ENCODE assay signal across 17 cellular contexts in genomic region chr1:117970251-117970650, GRCh38.
"Had no signal": no experiment of that assay in that cellular context is flagged by ENCODE, and none has a peak within 500 bp of the region (broad histone marks: within the 10 kb centered on the region; RNA-seq: fewer than 3 reads in every experiment).

No MANE protein-coding gene starts in this region.

- H3K9me3 ChIP-seq: stomach, testis had no signal

- H3K4me1 Mint-ChIP-seq: activated CD4-positive, alpha-beta T cell treated with anti-CD3 and anti-CD28 coated beads, Interleukin-2, amount 10 ng/mL, durations not matched to agents 7 days and 5 days; activated naive CD8-positive, alpha-beta T cell treated with anti-CD3 and anti-CD28 coated beads for 36 hours; central memory CD8-positive, alpha-beta T cell had no signal

- H3K4me1 ChIP-seq: testis had no signal

- H3K9me3 Mint-ChIP-seq: activated CD4-positive, alpha-beta T cell treated with anti-CD3 and anti-CD28 coated beads, Interleukin-2, amount 10 ng/mL, durations not matched to agents 7 days and 5 days; activated naive CD8-positive, alpha-beta T cell treated with anti-CD3 and anti-CD28 coated beads for 36 hours; central memory CD8-positive, alpha-beta T cell; natural killer cell treated with Interleukin-12 subunit alpha and Interleukin-12 subunit beta and Interleukin-15 and Interleukin-18, amount 100 ng/mL, for 72 hours had no signal

- ATAC-seq: natural killer cell treated with Interleukin-12 subunit alpha and Interleukin-12 subunit beta and Interleukin-15 and Interleukin-18, amount 100 ng/mL, for 72 hours had no signal

- H3K27me3 ChIP-seq: brain microvascular endothelial cell, stomach, testis had no signal

- H3K36me3 ChIP-seq: brain microvascular endothelial cell, stomach had no signal

- DNase-seq: activated CD4-positive, alpha-beta T cell treated with anti-CD3 and anti-CD28 coated beads, Interleukin-2, amount 10 ng/mL, durations not matched to agents 7 days and 5 days; activated CD8-positive, alpha-beta memory T cell treated with anti-CD3 and anti-CD28 coated beads for 24 hours; activated gamma-delta T cell treated with Interleukin-2 at 50 U/mL for 16 hours; activated naive CD8-positive, alpha-beta T cell treated with anti-CD3 and anti-CD28 coated beads for 36 hours; brain microvascular endothelial cell; effector CD4-positive, alpha-beta T cell; foreskin fibroblast; glutamatergic neuron; kidney glomerular epithelial cell; mesendoderm; stimulated activated CD4-positive, alpha-beta T cell treated with anti-CD3 and anti-CD28 coated beads, Interleukin-12 subunit alpha, Interleukin-12 subunit beta, amount 100 ng/mL, for 4 hours; stimulated activated CD4-positive, alpha-beta T cell treated with anti-CD3 and anti-CD28 coated beads, Interleukin-2, amount 100 ng/mL, for 24 hours; stomach; testis had no signal

- H3K27ac ChIP-seq: brain microvascular endothelial cell, coronary artery, stomach, testis had no signal

- H3K27ac Mint-ChIP-seq: activated CD4-positive, alpha-beta T cell treated with anti-CD3 and anti-CD28 coated beads, Interleukin-2, amount 10 ng/mL, durations not matched to agents 7 days and 5 days; activated naive CD8-positive, alpha-beta T cell treated with anti-CD3 and anti-CD28 coated beads for 36 hours; natural killer cell treated with Interleukin-12 subunit alpha and Interleukin-12 subunit beta and Interleukin-15 and Interleukin-18, amount 100 ng/mL, for 72 hours had no signal

- H3K4me3 Mint-ChIP-seq: activated CD4-positive, alpha-beta T cell treated with anti-CD3 and anti-CD28 coated beads, Interleukin-2, amount 10 ng/mL, durations not matched to agents 7 days and 5 days; activated naive CD8-positive, alpha-beta T cell treated with anti-CD3 and anti-CD28 coated beads for 36 hours; central memory CD8-positive, alpha-beta T cell; natural killer cell treated with Interleukin-12 subunit alpha and Interleukin-12 subunit beta and Interleukin-15 and Interleukin-18, amount 100 ng/mL, for 72 hours had no signal

- H3K4me3 ChIP-seq: coronary artery, stomach, testis had no signal

- H3K36me3 Mint-ChIP-seq: natural killer cell treated with Interleukin-12 subunit alpha and Interleukin-12 subunit beta and Interleukin-15 and Interleukin-18, amount 100 ng/mL, for 72 hours had no signal
